1 cellular context compared by ENCODE assay signal in the genomic region with DNA sequence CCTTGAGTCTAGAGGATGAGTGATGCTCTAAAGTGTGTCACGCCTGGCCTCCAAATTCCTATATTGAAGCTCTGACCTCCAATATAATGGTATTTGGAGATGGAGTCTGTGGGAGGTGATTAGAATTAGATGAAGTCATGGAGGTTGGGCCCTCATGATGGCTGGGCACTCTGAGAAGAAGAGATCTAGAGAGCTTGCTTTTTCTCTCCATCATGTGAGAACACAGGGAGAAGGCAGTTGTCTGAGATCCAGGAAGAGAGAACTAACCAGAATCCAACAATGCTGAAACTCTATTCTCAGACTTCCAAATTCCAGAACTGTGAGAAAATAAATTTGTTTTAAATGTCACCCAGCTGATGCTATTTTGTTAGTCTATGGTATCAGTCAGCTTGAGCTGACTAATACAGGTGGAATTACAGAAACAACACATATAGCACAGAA.
A peak's percentile ranks its signal among the peaks of the same experiment; 100 is the strongest.
TF ChIP-seq lines count a peak whose summit lies in the region.

No MANE protein-coding gene starts in this region.

TF ChIP-seq in SK-N-SH, 30 proteins besides CTCF, POLR2A, EP300 and RAD21 (continued from another document):
- TF ChIP-seq, protein P1, sequence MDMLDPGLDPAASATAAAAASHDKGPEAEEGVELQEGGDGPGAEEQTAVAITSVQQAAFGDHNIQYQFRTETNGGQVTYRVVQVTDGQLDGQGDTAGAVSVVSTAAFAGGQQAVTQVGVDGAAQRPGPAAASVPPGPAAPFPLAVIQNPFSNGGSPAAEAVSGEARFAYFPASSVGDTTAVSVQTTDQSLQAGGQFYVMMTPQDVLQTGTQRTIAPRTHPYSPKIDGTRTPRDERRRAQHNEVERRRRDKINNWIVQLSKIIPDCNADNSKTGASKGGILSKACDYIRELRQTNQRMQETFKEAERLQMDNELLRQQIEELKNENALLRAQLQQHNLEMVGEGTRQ (IDR thresholded peaks at IDR 0.05; ENCODE audit: borderline replicate concordance, low read depth, low read length), result no peak
- TF ChIP-seq, protein P2, sequence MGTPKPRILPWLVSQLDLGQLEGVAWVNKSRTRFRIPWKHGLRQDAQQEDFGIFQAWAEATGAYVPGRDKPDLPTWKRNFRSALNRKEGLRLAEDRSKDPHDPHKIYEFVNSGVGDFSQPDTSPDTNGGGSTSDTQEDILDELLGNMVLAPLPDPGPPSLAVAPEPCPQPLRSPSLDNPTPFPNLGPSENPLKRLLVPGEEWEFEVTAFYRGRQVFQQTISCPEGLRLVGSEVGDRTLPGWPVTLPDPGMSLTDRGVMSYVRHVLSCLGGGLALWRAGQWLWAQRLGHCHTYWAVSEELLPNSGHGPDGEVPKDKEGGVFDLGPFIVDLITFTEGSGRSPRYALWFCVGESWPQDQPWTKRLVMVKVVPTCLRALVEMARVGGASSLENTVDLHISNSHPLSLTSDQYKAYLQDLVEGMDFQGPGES (IDR thresholded peaks at IDR 0.05; ENCODE audit: low read depth, low read length), result no peak
- TF ChIP-seq GATA2 (CRISPR knock-in tag; IDR thresholded peaks at IDR 0.05) (no peak), EZH2phosphoT487 (IDR thresholded peaks at IDR 0.05; ENCODE audit: borderline replicate concordance, low read depth) (no peak), CHD2 (IDR thresholded peaks at IDR 0.05; ENCODE audit: low read length, partially characterized antibody) (no peak), JUND (IDR thresholded peaks at IDR 0.05) (peak; percentile 47), ELF1 (IDR thresholded peaks at IDR 0.05) (no peak), FOXJ3 (CRISPR knock-in tag; IDR thresholded peaks at IDR 0.05) (no peak), POLR2AphosphoS5 (IDR thresholded peaks at IDR 0.05; ENCODE audit: low read depth, low read length) (no peak)
- TF ChIP-seq, protein P3, sequence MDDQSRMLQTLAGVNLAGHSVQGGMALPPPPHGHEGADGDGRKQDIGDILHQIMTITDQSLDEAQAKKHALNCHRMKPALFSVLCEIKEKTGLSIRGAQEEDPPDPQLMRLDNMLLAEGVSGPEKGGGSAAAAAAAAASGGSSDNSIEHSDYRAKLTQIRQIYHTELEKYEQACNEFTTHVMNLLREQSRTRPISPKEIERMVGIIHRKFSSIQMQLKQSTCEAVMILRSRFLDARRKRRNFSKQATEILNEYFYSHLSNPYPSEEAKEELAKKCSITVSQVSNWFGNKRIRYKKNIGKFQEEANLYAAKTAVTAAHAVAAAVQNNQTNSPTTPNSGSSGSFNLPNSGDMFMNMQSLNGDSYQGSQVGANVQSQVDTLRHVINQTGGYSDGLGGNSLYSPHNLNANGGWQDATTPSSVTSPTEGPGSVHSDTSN (IDR thresholded peaks at IDR 0.05), result peak; percentile 58
- TF ChIP-seq, protein P4, sequence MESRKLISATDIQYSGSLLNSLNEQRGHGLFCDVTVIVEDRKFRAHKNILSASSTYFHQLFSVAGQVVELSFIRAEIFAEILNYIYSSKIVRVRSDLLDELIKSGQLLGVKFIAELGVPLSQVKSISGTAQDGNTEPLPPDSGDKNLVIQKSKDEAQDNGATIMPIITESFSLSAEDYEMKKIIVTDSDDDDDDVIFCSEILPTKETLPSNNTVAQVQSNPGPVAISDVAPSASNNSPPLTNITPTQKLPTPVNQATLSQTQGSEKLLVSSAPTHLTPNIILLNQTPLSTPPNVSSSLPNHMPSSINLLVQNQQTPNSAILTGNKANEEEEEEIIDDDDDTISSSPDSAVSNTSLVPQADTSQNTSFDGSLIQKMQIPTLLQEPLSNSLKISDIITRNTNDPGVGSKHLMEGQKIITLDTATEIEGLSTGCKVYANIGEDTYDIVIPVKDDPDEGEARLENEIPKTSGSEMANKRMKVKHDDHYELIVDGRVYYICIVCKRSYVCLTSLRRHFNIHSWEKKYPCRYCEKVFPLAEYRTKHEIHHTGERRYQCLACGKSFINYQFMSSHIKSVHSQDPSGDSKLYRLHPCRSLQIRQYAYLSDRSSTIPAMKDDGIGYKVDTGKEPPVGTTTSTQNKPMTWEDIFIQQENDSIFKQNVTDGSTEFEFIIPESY (IDR thresholded peaks at IDR 0.05; ENCODE audit: borderline replicate concordance, low read depth), result no peak
